9 cellular contexts compared by ENCODE assay signal in genomic region chr12:108854055-108854452, GRCh38. TPM values are rescaled to one million over a fixed set of nuclear protein-coding genes. Genes with fewer than 3 reads are reported as not detected.
DNase-seq lines count a peak whose midpoint lies in the region; ATAC-seq, FAIRE-seq and TF ChIP-seq lines count a peak whose summit lies in the region.
"Had no signal": no experiment of that assay in that cellular context is flagged by ENCODE, and none has a peak within 500 bp of the region (broad histone marks: within the 10 kb centered on the region; RNA-seq: fewer than 3 reads in every experiment).

No MANE protein-coding gene starts in this region.

- ATAC-seq in pancreas, result peak in 1 of 4 donors; percentile 5
- ATAC-seq in GM18907 (IDR thresholded peaks at IDR 0.05; ENCODE audit: unreplicated experiment), result no peak

- peaks cover 67% of the 10 kb centered on the region for H3K4me1 Mint-ChIP-seq in endothelial cell (ENCODE audit: unreplicated experiment)

- H3K27ac Mint-ChIP-seq in endothelial cell (ENCODE audit: unreplicated experiment), result peak overlapping the region; percentile 76

- peaks cover 11 to 32% (median 18%) of the 10 kb centered on the region in 3 donors for H3K4me1 ChIP-seq in pancreas

- H3K27ac ChIP-seq in pancreas, result peak overlapping the region in 3 of 4 donors; percentile 18 to 86 (median 62)

- H3K27me3 ChIP-seq in pancreas, result no peaks in the 10 kb centered on the region

- in situ Hi-C loops in Caki2 (cut with HindIII; ENCODE audit: low pct_unique_long_range_greater_than_20kb, low sequenced_read_pairs), result no loop called here

- H3K4me3 Mint-ChIP-seq in endothelial cell (ENCODE audit: unreplicated experiment), result no peak overlapping the region

- peak overlapping the region in 1 of 4 donors; percentile 2 for H3K4me3 ChIP-seq in pancreas

- FAIRE-seq in pancreas (lab: Jason Lieb, UNC), result no peak

- 77 to 85% methylated on average over 1 of the region's 1 CpG for WGBS in pancreas, 2 donors

- no peaks in the 10 kb centered on the region for H3K36me3 ChIP-seq in pancreas

- TF ChIP-seq CTCF in endothelial cell (IDR thresholded peaks at IDR 0.05; ENCODE audit: unreplicated experiment) (no peak), pancreas (IDR thresholded peaks at IDR 0.05) (no peak)

- H3K9me3 ChIP-seq in pancreas, result no peaks in the 10 kb centered on the region

- peak; percentile 64 for DNase-seq in Caki2 (ENCODE audit: low read depth)
- peak; percentile 78 for DNase-seq in NCI-H460 (ENCODE audit: extremely low read depth, low read depth)
- no peak for DNase-seq in endothelial cell (ENCODE audit: low spot score)
- DNase-seq in pancreas, result peak in 2 of 6 donors; percentile 15 to 23
- no peak for DNase-seq in NCI-H2227 treated with DMSO at 0.1 percent for 48 hours (lab: John Stamatoyannopoulos, UW)
- DNase-seq in mesenteric fat pad (ENCODE audit: low spot score), result no peak
- DNase-seq in DMS114 treated with DMSO at 0.1 percent for 48 hours (lab: John Stamatoyannopoulos, UW; ENCODE audit: unreplicated experiment), result no peak

- intact Hi-C loops in pancreas (cut with DNase I), result no loop called here

- H3K27me3 Mint-ChIP-seq in endothelial cell (ENCODE audit: unreplicated experiment), result peaks cover 16% of the 10 kb centered on the region

- H3K9me3 Mint-ChIP-seq in endothelial cell (ENCODE audit: unreplicated experiment), result no peaks in the 10 kb centered on the region

- H3K36me3 Mint-ChIP-seq in endothelial cell (ENCODE audit: low read depth, unreplicated experiment), result peaks cover 40% of the 10 kb centered on the region

RNA-seq across cellular contexts. Expression of gene SSH1, which starts 3.3 kb away (rescaled TPM):
- 6.6 and 8.7 TPM in 2 replicates for total RNA-seq in Caki2 (2014; rRNA removed; shearing (Covaris generic); ENCODE audit: low replicate concordance)
- 13.9 and 19.0 TPM in 2 replicates for total RNA-seq in NCI-H460 (2014; rRNA removed; shearing (Covaris generic))
- polyA plus RNA-seq in NCI-H460 (2014; cell fraction: nucleus; rRNA removed), result 7.6 and 9.3 TPM in 2 replicates
- 67.5 TPM for total RNA-seq in endothelial cell (ENCODE audit: unreplicated experiment)
- 10 to 100 TPM in 2 of 6 donors, 1 to 10 TPM in 4; 8.2 to 22.1 (median 9.7) TPM for total RNA-seq in pancreas
- 1 to 10 TPM; 3.7 to 4.6 TPM for polyA plus RNA-seq in pancreas
- total RNA-seq in mesenteric fat pad, result 63.2 TPM

RNA-seq across cellular contexts. Expression of gene DAO, which starts 25.8 kb away (rescaled TPM):
- total RNA-seq in Caki2 (2014; rRNA removed; shearing (Covaris generic); ENCODE audit: low replicate concordance), result not detected in 2 replicates
- not detected in 2 replicates for total RNA-seq in NCI-H460 (2014; rRNA removed; shearing (Covaris generic))
- polyA plus RNA-seq in NCI-H460 (2014; cell fraction: nucleus; rRNA removed), result not detected in 2 replicates
- total RNA-seq in endothelial cell (ENCODE audit: unreplicated experiment) (0.41 TPM), pancreas (not detected), mesenteric fat pad (not detected)
- polyA plus RNA-seq in pancreas, result not detected
- total RNA-seq: mononuclear cell had no signal

Comparison
In these comparisons a context has a peak if more than half of its experiments do, and no peak if none do; other contexts are left out.
1. DNase-seq: peak in Caki2 (single experiment) and NCI-H460 (single experiment); none in endothelial cell (single experiment), NCI-H2227 treated with DMSO at 0.1 percent for 48 hours (single experiment), mesenteric fat pad (single experiment) and DMS114 treated with DMSO at 0.1 percent for 48 hours (single experiment).